27 cellular contexts compared by ENCODE assay signal in genomic region chr3:8776406-8776805, GRCh38. TPM values are rescaled to one million over a fixed set of nuclear protein-coding genes. Genes with fewer than 3 reads are reported as not detected.
DNase-seq lines count a peak whose midpoint lies in the region; ATAC-seq and TF ChIP-seq lines count a peak whose summit lies in the region.
"Had no signal": no experiment of that assay in that cellular context is flagged by ENCODE, and none has a peak within 500 bp of the region (broad histone marks: within the 10 kb centered on the region; RNA-seq: fewer than 3 reads in every experiment).

No MANE protein-coding gene starts in this region.

- H3K4ac ChIP-seq in mesendoderm (ENCODE audit: low read depth, low read length) = no peak overlapping the region

- H2BK120ac ChIP-seq in mesendoderm (ENCODE audit: low read depth, low read length) = no peak overlapping the region

- WGBS in mesendoderm (ENCODE audit: extremely low coverage, insufficient coverage, low lambda C conversion rate) = no CpG with 5 or more reads among the region's 4 CpGs

- no peak overlapping the region for H4K5ac ChIP-seq in mesendoderm (ENCODE audit: low read length)

- H2BK15ac ChIP-seq in mesendoderm (replicated peaks; ENCODE audit: low read depth) = no peak overlapping the region

- H2AK5ac ChIP-seq in mesendoderm (ENCODE audit: low read length) = no peak overlapping the region

- H3K18ac ChIP-seq in mesendoderm (ENCODE audit: low read length) = no peak overlapping the region

- H3K4me3 ChIP-seq in mesendoderm (ENCODE audit: low read length) (no peak overlapping the region), Peyer's patch (no peak overlapping the region)
- H3K4me3 ChIP-seq: colonic mucosa, skin epidermis, vagina had no signal

- no peaks in the 10 kb centered on the region for H3K79me1 ChIP-seq in mesendoderm (ENCODE audit: low read length)

- H3K9me3 ChIP-seq in Peyer's patch = no peaks in the 10 kb centered on the region
- H3K9me3 ChIP-seq: Caco-2, colonic mucosa, vagina had no signal

- TF ChIP-seq POLR2A in Peyer's patch (IDR thresholded peaks at IDR 0.05) = no peak

- H3K23ac ChIP-seq in mesendoderm (ENCODE audit: low read length) = no peak overlapping the region

- no peak for ATAC-seq in HG03139 (IDR thresholded peaks at IDR 0.05; ENCODE audit: unreplicated experiment)

- H3K27ac ChIP-seq in mesendoderm (ENCODE audit: low read depth, low read length) = no peak overlapping the region
- H3K27ac ChIP-seq in Peyer's patch = no peak overlapping the region
- H3K27ac ChIP-seq: colonic mucosa, parathyroid adenoma, skin epidermis, vagina had no signal

- no peak for TF ChIP-seq CTCF in Peyer's patch (IDR thresholded peaks at IDR 0.05)

- H3K9ac ChIP-seq in mesendoderm (ENCODE audit: low read length) = no peak overlapping the region
- H3K9ac ChIP-seq: parathyroid adenoma had no signal

- no peak overlapping the region for H4K8ac ChIP-seq in mesendoderm (ENCODE audit: low read depth, low read length)

- H3K56ac ChIP-seq in mesendoderm (ENCODE audit: low read length) = no peak overlapping the region

- H3K4me2 ChIP-seq in mesendoderm (ENCODE audit: low read length) = no peak overlapping the region

- peaks cover 1% of the 10 kb centered on the region for H3K4me1 ChIP-seq in mesendoderm (ENCODE audit: control insufficient read depth, low read depth, low read length)
- H3K4me1 ChIP-seq in Peyer's patch = no peaks in the 10 kb centered on the region
- H3K4me1 ChIP-seq: Caco-2, colonic mucosa, parathyroid adenoma, vagina had no signal

- H3K27me3 ChIP-seq in mesendoderm (ENCODE audit: insufficient read depth, low read length, poor library complexity) (no peaks in the 10 kb centered on the region), Peyer's patch (no peaks in the 10 kb centered on the region)
- H3K27me3 ChIP-seq: colonic mucosa, vagina had no signal

- no peaks in the 10 kb centered on the region for H3K79me2 ChIP-seq in mesendoderm (ENCODE audit: control insufficient read depth, insufficient read depth, low read length)
- H3K79me2 ChIP-seq: parathyroid adenoma had no signal

- no peak overlapping the region for H2BK5ac ChIP-seq in mesendoderm (ENCODE audit: low read length)

- H3K36me3 ChIP-seq in mesendoderm (ENCODE audit: control insufficient read depth, insufficient read depth, low read length) = no peaks in the 10 kb centered on the region
- H3K36me3 ChIP-seq in Peyer's patch = no peaks in the 10 kb centered on the region
- H3K36me3 ChIP-seq: colonic mucosa, vagina had no signal

- DNase-seq in AG20443 (ENCODE audit: low spot score) (peak; percentile 63), RPMI7951 (ENCODE audit: low read depth) (peak; percentile 45), dedifferentiated amniotic fluid mesenchymal stem cell (ENCODE audit: extremely low spot score) (peak; percentile 60), mesendoderm (peak; percentile 74), cerebellar cortex (ENCODE audit: low spot score) (no peak), Peyer's patch (no peak)
- DNase-seq in stimulated activated naive CD4-positive, alpha-beta T cell (lab: John Stamatoyannopoulos, UW) = no peak
- DNase-seq: activated CD4-positive, CD25-positive, alpha-beta regulatory T cell treated with anti-CD3 and anti-CD28 coated beads, Interleukin-2, amount 50 U/mL, for 72 hours; activated effector memory CD4-positive, alpha-beta T cell treated with Interleukin-2 at 50 U/mL for 16 hours; amygdala; Caco-2; colonic mucosa; Karpas-422; NCI-H1092 treated with DMSO at 0.1 percent for 48 hours; NCI-H2081 treated with DMSO at 0.1 percent for 48 hours; NCI-H524; SHP77 treated with DMSO at 0.1 percent for 48 hours; stimulated activated CD4-positive, alpha-beta T cell treated with anti-CD3 and anti-CD28 coated beads, Interleukin-4, amount 100 ng/mL, for 4 hours; substantia nigra had no signal

RNA-seq across cellular contexts. Expression of gene OXTR, which starts 7.0 kb away (rescaled TPM):
- total RNA-seq in RPMI7951 (2014; rRNA removed; shearing (Covaris generic)) = 6.4 and 7.2 TPM in 2 replicates
- polyA plus RNA-seq in mesendoderm (2013, experiment 1 of 2) = 1.2 TPM
- polyA plus RNA-seq in mesendoderm (2013, experiment 2 of 2) = 1.3 TPM
- total RNA-seq in Peyer's patch = under 1 TPM in 1 of 4 donors, not detected in 3; 0.27 TPM

RNA-seq across cellular contexts. Expression of gene CAV3, which starts 42.8 kb away (rescaled TPM):
- total RNA-seq in RPMI7951 (2014; rRNA removed; shearing (Covaris generic)) = not detected in 2 replicates
- not detected for polyA plus RNA-seq in mesendoderm (2013, experiment 1 of 2)
- polyA plus RNA-seq in mesendoderm (2013, experiment 2 of 2) = not detected
- not detected for total RNA-seq in Peyer's patch
- total RNA-seq: Caco-2; colonic mucosa; G401; glomerular endothelial cell; liver; T-helper 2 cell treated with Interferon-gamma antibody and Interleukin-4, amounts not matched to agents 100 ng/mL and 5 ng/mL, for 36 hours; vagina had no signal
- polyA plus RNA-seq: liver had no signal

Comparison
In these comparisons a context has a peak if more than half of its experiments do, and no peak if none do; other contexts are left out.
1. DNase-seq: peak in AG20443 (single experiment), RPMI7951 (single experiment), dedifferentiated amniotic fluid mesenchymal stem cell (single experiment) and mesendoderm (single experiment); none in cerebellar cortex (single experiment), Peyer's patch (0 of 3) and stimulated activated naive CD4-positive, alpha-beta T cell (0 of 6).